ENCODE assay signal across 24 cellular contexts in the genomic region with DNA sequence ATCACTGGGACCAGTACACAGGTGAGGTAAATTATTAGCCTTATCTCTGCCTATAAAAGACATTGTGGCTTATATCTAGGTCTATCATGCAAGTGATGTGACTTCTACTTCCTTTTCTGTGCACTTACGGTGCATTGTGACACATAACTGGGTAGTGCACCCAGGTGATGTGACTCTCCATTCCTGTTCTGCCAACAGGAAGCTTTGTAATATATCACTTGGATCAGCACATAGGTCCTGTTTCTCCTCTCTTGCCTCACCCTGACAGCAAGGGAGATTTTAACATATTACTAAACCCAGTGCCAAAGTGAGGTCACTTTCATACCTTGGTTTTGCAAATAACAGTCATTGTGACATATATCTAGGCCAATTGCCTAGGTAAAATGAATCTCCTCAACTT.
DNase-seq lines count a peak whose midpoint lies in the region; ATAC-seq, FAIRE-seq and TF ChIP-seq lines count a peak whose summit lies in the region.
"Had no signal": no experiment of that assay in that cellular context is flagged by ENCODE, and none has a peak within 500 bp of the region (broad histone marks: within the 10 kb centered on the region; RNA-seq: fewer than 3 reads in every experiment).

No MANE protein-coding gene starts in this region.

- intact Hi-C loops in activated CD4-positive, alpha-beta T cell treated with anti-CD3 and anti-CD28 coated beads for 36 hours (cut with DNase I, micrococcal nuclease) = no loop called here
- intact Hi-C loops in OCI-LY7 (cut with micrococcal nuclease; ENCODE audit: unreplicated experiment) (no loop called here), sigmoid colon (cut with DNase I) (no loop called here)

- H3K9me3 ChIP-seq in OCI-LY7 (ENCODE audit: low read length) = no peaks in the 10 kb centered on the region
- H3K9me3 ChIP-seq in upper lobe of left lung = no peaks in the 10 kb centered on the region
- H3K9me3 ChIP-seq in sigmoid colon = no peaks in the 10 kb centered on the region
- H3K9me3 ChIP-seq: A549; BLaER1 treated with 17β-estradiol and CSF1 and Interleukin-3, amounts not matched to agents 10 nM and 100 nM; Caco-2 had no signal

- no peaks in the 10 kb centered on the region for H3K27me3 ChIP-seq in bronchial epithelial cell (ENCODE audit: control insufficient read depth, insufficient read depth, low read length)
- no peaks in the 10 kb centered on the region for H3K27me3 ChIP-seq in upper lobe of left lung
- no peaks in the 10 kb centered on the region for H3K27me3 ChIP-seq in sigmoid colon
- H3K27me3 ChIP-seq: BLaER1 treated with 17β-estradiol and CSF1 and Interleukin-3, amounts not matched to agents 10 nM and 100 nM had no signal

- 88% methylated on average over 1 of the region's 1 CpG; no CpG with 5 or more reads in 1 of the 2 donors for WGBS in upper lobe of left lung, 2 donors
- 90 to 100% methylated on average over 1 of the region's 1 CpG for WGBS in sigmoid colon, 2 donors

- H3K4me1 ChIP-seq in OCI-LY7 (ENCODE audit: insufficient read depth, low read length, poor library complexity, severe bottlenecking) = no peaks in the 10 kb centered on the region
- H3K4me1 ChIP-seq in upper lobe of left lung = no peaks in the 10 kb centered on the region
- H3K4me1 ChIP-seq in sigmoid colon = no peaks in the 10 kb centered on the region
- H3K4me1 ChIP-seq: A549; BLaER1 treated with 17β-estradiol and CSF1 and Interleukin-3, amounts not matched to agents 10 nM and 100 nM; Caco-2 had no signal

- H3K36me3 Mint-ChIP-seq in activated CD4-positive, alpha-beta T cell treated with anti-CD3 and anti-CD28 coated beads for 36 hours (ENCODE audit: low read depth) = no peaks in the 10 kb centered on the region
- H3K36me3 Mint-ChIP-seq: CD8-positive, alpha-beta T cell had no signal

- FAIRE-seq in bronchial epithelial cell (lab: Jason Lieb, UNC) = no peak
- FAIRE-seq: A549, D721Med, G401.6, GM12891, GM19239 had no signal

- H3K27ac ChIP-seq in VCaP = peak overlapping the region; percentile 36
- peak overlapping the region; percentile 61 for H3K27ac ChIP-seq in epithelial cell of prostate
- no peak overlapping the region for H3K27ac ChIP-seq in OCI-LY7 (ENCODE audit: low read depth, low read length, poor library complexity, severe bottlenecking)
- no peak overlapping the region for H3K27ac ChIP-seq in upper lobe of left lung
- H3K27ac ChIP-seq in sigmoid colon = no peak overlapping the region
- H3K27ac ChIP-seq: 22Rv1; A549; BLaER1 treated with 17β-estradiol and CSF1 and Interleukin-3, amounts not matched to agents 10 nM and 100 nM; C4-2B had no signal

- H3K27me3 Mint-ChIP-seq in activated CD4-positive, alpha-beta T cell treated with anti-CD3 and anti-CD28 coated beads for 36 hours = no peaks in the 10 kb centered on the region
- H3K27me3 Mint-ChIP-seq: B cell; CD4-positive, alpha-beta T cell had no signal

- no peaks in the 10 kb centered on the region for H4K20me1 ChIP-seq in OCI-LY7 (ENCODE audit: insufficient read depth, low read length)
- H4K20me1 ChIP-seq: BLaER1 treated with 17β-estradiol and CSF1 and Interleukin-3, amounts not matched to agents 10 nM and 100 nM had no signal

- DNase-seq in activated CD4-positive, alpha-beta T cell treated with anti-CD3 and anti-CD28 coated beads for 36 hours = no peak
- no peak for DNase-seq in activated CD4-positive, alpha-beta T cell treated with anti-CD3 and anti-CD28 coated beads, Interleukin-2, amount 50 U/mL, for 4 hours
- DNase-seq in bronchial epithelial cell (ENCODE audit: low read depth) (peak; percentile 40), epithelial cell of prostate (ENCODE audit: low read depth, low spot score) (no peak), OCI-LY7 (ENCODE audit: low spot score) (no peak), upper lobe of left lung (no peak), sigmoid colon (no peak)
- DNase-seq: AML-193; Caco-2; Calu3; CD4-positive, alpha-beta T cell; CD8-positive, alpha-beta T cell; DMS79 treated with DMSO at 0.1 percent for 48 hours; GF-D8 had no signal

- no peak overlapping the region for H3K4me3 ChIP-seq in bronchial epithelial cell (ENCODE audit: low read depth, low read length)
- H3K4me3 ChIP-seq in OCI-LY7 (ENCODE audit: low read depth, low read length, poor library complexity, severe bottlenecking) = no peak overlapping the region
- H3K4me3 ChIP-seq in upper lobe of left lung = no peak overlapping the region
- H3K4me3 ChIP-seq in sigmoid colon = no peak overlapping the region
- H3K4me3 ChIP-seq: A549; BLaER1 treated with 17β-estradiol and CSF1 and Interleukin-3, amounts not matched to agents 10 nM and 100 nM had no signal

- BruUV-seq in OCI-LY7 (replicated peaks; lab: Mats Ljungman, UMichigan) = no TSS peak

- ATAC-seq in activated CD4-positive, alpha-beta T cell treated with anti-CD3 and anti-CD28 coated beads for 36 hours = peak; percentile 19
- ATAC-seq in upper lobe of left lung (ENCODE audit: low FRiP score in 2 of 2) = no peak
- ATAC-seq: A549; CD8-positive, alpha-beta T cell had no signal

- TF ChIP-seq EP300 in upper lobe of left lung (IDR thresholded peaks at IDR 0.05) = no peak
- no peak for TF ChIP-seq EP300 in sigmoid colon (IDR thresholded peaks at IDR 0.05)

- no peak overlapping the region for H3K4me3 Mint-ChIP-seq in activated CD4-positive, alpha-beta T cell treated with anti-CD3 and anti-CD28 coated beads for 36 hours
- H3K4me3 Mint-ChIP-seq: B cell; CD4-positive, alpha-beta T cell; CD8-positive, alpha-beta T cell had no signal

- TF ChIP-seq CTCF in VCaP (conservative IDR thresholded peaks at IDR 0.05) (no peak), bronchial epithelial cell (IDR thresholded peaks at IDR 0.05; ENCODE audit: insufficient read depth, low read length, severe bottlenecking) (no peak), OCI-LY7 (conservative IDR thresholded peaks at IDR 0.05; ENCODE audit: low read length) (no peak), upper lobe of left lung (IDR thresholded peaks at IDR 0.05) (no peak), sigmoid colon (IDR thresholded peaks at IDR 0.05) (no peak)

- H3K4me1 Mint-ChIP-seq in activated CD4-positive, alpha-beta T cell treated with anti-CD3 and anti-CD28 coated beads for 36 hours = no peaks in the 10 kb centered on the region
- H3K4me1 Mint-ChIP-seq: B cell had no signal

- TF ChIP-seq POLR2A in upper lobe of left lung (IDR thresholded peaks at IDR 0.05) (no peak), sigmoid colon (IDR thresholded peaks at IDR 0.05) (no peak)

- CTCF ChIA-PET in activated CD4-positive, alpha-beta T cell treated with anti-CD3 and anti-CD28 coated beads for 36 hours (lab: Charles Lee) = no interaction called here
- CTCF ChIA-PET in OCI-LY7 (lab: Charles Lee; ENCODE audit: unreplicated experiment) = no interaction called here

- no peak overlapping the region for H2AFZ ChIP-seq in OCI-LY7 (ENCODE audit: low read length)

- H3K4me2 ChIP-seq in OCI-LY7 (ENCODE audit: low read length) = no peak overlapping the region
- H3K4me2 ChIP-seq: A549; BLaER1 treated with 17β-estradiol and CSF1 and Interleukin-3, amounts not matched to agents 10 nM and 100 nM had no signal

- no peaks in the 10 kb centered on the region for H3K79me2 ChIP-seq in OCI-LY7 (ENCODE audit: insufficient read depth, low read depth, low read length)

- POLR2A ChIA-PET in activated CD4-positive, alpha-beta T cell treated with anti-CD3 and anti-CD28 coated beads for 36 hours (lab: Charles Lee) = no interaction called here
- POLR2A ChIA-PET in OCI-LY7 (lab: Charles Lee) = no interaction called here

- no peak overlapping the region for H3K27ac Mint-ChIP-seq in activated CD4-positive, alpha-beta T cell treated with anti-CD3 and anti-CD28 coated beads for 36 hours
- H3K27ac Mint-ChIP-seq: B cell; CD4-positive, alpha-beta T cell; CD8-positive, alpha-beta T cell had no signal

- no peaks in the 10 kb centered on the region for H3K9me3 Mint-ChIP-seq in activated CD4-positive, alpha-beta T cell treated with anti-CD3 and anti-CD28 coated beads for 36 hours (ENCODE audit: low read depth)
- H3K9me3 Mint-ChIP-seq: CD4-positive, alpha-beta T cell; CD8-positive, alpha-beta T cell had no signal

- H3K9me2 ChIP-seq in OCI-LY7 (ENCODE audit: insufficient read depth, low read length) = no peaks in the 10 kb centered on the region

- H3K36me3 ChIP-seq in bronchial epithelial cell (ENCODE audit: control insufficient read depth, insufficient read depth, low read length) (no peaks in the 10 kb centered on the region), OCI-LY7 (ENCODE audit: insufficient read depth, low read length) (no peaks in the 10 kb centered on the region), upper lobe of left lung (no peaks in the 10 kb centered on the region), sigmoid colon (no peaks in the 10 kb centered on the region)
- H3K36me3 ChIP-seq: BLaER1 treated with 17β-estradiol and CSF1 and Interleukin-3, amounts not matched to agents 10 nM and 100 nM had no signal

Comparison
In these comparisons a context has a peak if more than half of its experiments do, and no peak if none do; other contexts are left out.
1. H3K27ac ChIP-seq: peak in VCaP (single experiment) and epithelial cell of prostate (single experiment); none in OCI-LY7 (single experiment), upper lobe of left lung (0 of 4) and sigmoid colon (0 of 4).